15 cellular contexts compared by ENCODE assay signal in the genomic region with DNA sequence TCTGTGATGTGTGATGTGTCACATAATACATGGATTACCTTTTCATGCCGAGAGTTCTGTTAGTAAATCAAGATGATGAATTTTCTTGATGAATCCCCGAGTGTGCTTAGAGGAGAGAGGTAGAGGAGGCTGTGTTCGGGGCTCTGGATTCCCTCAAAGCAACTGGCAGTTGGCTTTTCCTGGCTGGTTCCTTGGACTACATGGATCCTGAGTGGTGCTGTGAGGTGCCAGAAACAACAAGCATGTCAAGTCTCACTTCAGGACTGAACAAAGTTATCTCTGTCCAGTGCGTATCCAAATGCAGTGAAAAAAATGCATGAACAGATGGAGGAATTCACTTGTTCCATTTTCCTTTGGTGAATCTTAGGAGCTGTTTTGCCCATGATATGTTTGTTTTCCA.
DNase-seq lines count a peak whose midpoint lies in the region; ATAC-seq, FAIRE-seq and TF ChIP-seq lines count a peak whose summit lies in the region.
"Had no signal": no experiment of that assay in that cellular context is flagged by ENCODE, and none has a peak within 500 bp of the region (broad histone marks: within the 10 kb centered on the region; RNA-seq: fewer than 3 reads in every experiment).

No MANE protein-coding gene starts in this region.

- no peaks in the 10 kb centered on the region for H3K9me3 ChIP-seq in cardiac muscle cell (ENCODE audit: low read depth)
- H3K9me3 ChIP-seq in left ventricle myocardium inferior (replicated peaks) = peaks cover 21% of the 10 kb centered on the region

- ATAC-seq in sciatic nerve = peak; percentile 57
- ATAC-seq in GM18502 (IDR thresholded peaks at IDR 0.05; ENCODE audit: poor library complexity, unreplicated experiment) = no peak
- ATAC-seq in GM21515 (IDR thresholded peaks at IDR 0.05; ENCODE audit: unreplicated experiment) = no peak
- ATAC-seq: A549, GM12878, GM23338 had no signal

- H3K27me3 ChIP-seq in bronchial epithelial cell (ENCODE audit: control insufficient read depth, insufficient read depth, low read length) (no peaks in the 10 kb centered on the region), cardiac muscle cell (no peaks in the 10 kb centered on the region), left ventricle myocardium inferior (ENCODE audit: low read depth) (no peaks in the 10 kb centered on the region)
- H3K27me3 ChIP-seq: BE2C had no signal

- peak; percentile 36 for FAIRE-seq in bronchial epithelial cell (lab: Jason Lieb, UNC)
- FAIRE-seq: A549, GM12878 had no signal

- no peak overlapping the region for H3K4me3 ChIP-seq in bronchial epithelial cell (ENCODE audit: low read depth, low read length)
- no peak overlapping the region for H3K4me3 ChIP-seq in cardiac muscle cell
- H3K4me3 ChIP-seq in left ventricle myocardium inferior = no peak overlapping the region
- H3K4me3 ChIP-seq: A549, GM12878, GM23338 had no signal

- H3K36me3 ChIP-seq in bronchial epithelial cell (ENCODE audit: control insufficient read depth, insufficient read depth, low read length) = no peaks in the 10 kb centered on the region
- no peaks in the 10 kb centered on the region for H3K36me3 ChIP-seq in cardiac muscle cell
- no peaks in the 10 kb centered on the region for H3K36me3 ChIP-seq in left ventricle myocardium inferior
- H3K36me3 ChIP-seq: BE2C had no signal

- DNase-seq in bronchial epithelial cell (ENCODE audit: low read depth) (no peak), cardiac muscle cell (ENCODE audit: low read depth in 1 of 2, low spot score in 1 of 2) (peak; percentile 46 to 63), left ventricle myocardium inferior (peak; percentile 32), sciatic nerve (ENCODE audit: low spot score) (no peak)
- no peak for DNase-seq in activated naive CD4-positive, alpha-beta T cell treated with anti-CD3 and anti-CD28 coated beads, Interleukin-2, amount 50 U/mL, for 16 hours
- DNase-seq: BE2C; CD4-positive, alpha-beta memory T cell; DMS79; H9 had no signal

- intact Hi-C loops in left ventricle myocardium inferior (cut with micrococcal nuclease) = no loop called here
- intact Hi-C loops in sciatic nerve (cut with DNase I) = no loop called here

- TF ChIP-seq CTCF in bronchial epithelial cell (IDR thresholded peaks at IDR 0.05; ENCODE audit: insufficient read depth, low read length, severe bottlenecking) (no peak), cardiac muscle cell (IDR thresholded peaks at IDR 0.05; ENCODE audit: low read depth, low read length) (no peak), left ventricle myocardium inferior (IDR thresholded peaks at IDR 0.05; ENCODE audit: borderline replicate concordance) (no peak)

- peak overlapping the region; percentile 0 for H3K27ac ChIP-seq in cardiac muscle cell
- H3K27ac ChIP-seq in left ventricle myocardium inferior (replicated peaks) = peak overlapping the region; percentile 60
- H3K27ac ChIP-seq: A549, C4-2B had no signal

- peaks cover 18% of the 10 kb centered on the region for H3K4me1 ChIP-seq in cardiac muscle cell (ENCODE audit: low read depth)
- peaks cover 23% of the 10 kb centered on the region for H3K4me1 ChIP-seq in left ventricle myocardium inferior
- H3K4me1 ChIP-seq: A549, BE2C had no signal

Comparison
In these comparisons a context has a peak if more than half of its experiments do, and no peak if none do; other contexts are left out.
1. DNase-seq: peak in cardiac muscle cell (2 of 2) and left ventricle myocardium inferior (single experiment); none in bronchial epithelial cell (single experiment), sciatic nerve (single experiment) and activated naive CD4-positive, alpha-beta T cell treated with anti-CD3 and anti-CD28 coated beads, Interleukin-2, amount 50 U/mL, for 16 hours (single experiment).